In genomic region chr9:127735530-127736176, GRCh38 we compare ENCODE assay signal across 8 cellular contexts. TPM values are rescaled to one million over a fixed set of nuclear protein-coding genes. Genes with fewer than 3 reads are reported as not detected.
DNase-seq lines count a peak whose midpoint lies in the region; ATAC-seq and TF ChIP-seq lines count a peak whose summit lies in the region.

No MANE protein-coding gene starts in this region.

- TF ChIP-seq CTCF in neural progenitor cell (IDR thresholded peaks at IDR 0.05) = no peak

- H3K4me1 Mint-ChIP-seq in neural progenitor cell = peaks cover 28% of the 10 kb centered on the region

- H3K9me3 ChIP-seq in adipocyte (ENCODE audit: control insufficient read depth, low read length) (no peaks in the 10 kb centered on the region), neural progenitor cell (ENCODE audit: low read depth) (no peaks in the 10 kb centered on the region)

- ATAC-seq in GM18502 (IDR thresholded peaks at IDR 0.05; ENCODE audit: poor library complexity, unreplicated experiment) = peak; percentile 1
- peak; percentile 2 for ATAC-seq in HG02623 (IDR thresholded peaks at IDR 0.05; ENCODE audit: unreplicated experiment)
- ATAC-seq in HG03520 (IDR thresholded peaks at IDR 0.05; ENCODE audit: unreplicated experiment) = no peak

- no peaks in the 10 kb centered on the region for H4K20me1 ChIP-seq in neural progenitor cell (ENCODE audit: low read depth)

- H3K4me3 Mint-ChIP-seq in neural progenitor cell = peak overlapping the region; percentile 96

- H3K9me3 Mint-ChIP-seq in neural progenitor cell = no peaks in the 10 kb centered on the region

- H3K36me3 Mint-ChIP-seq in neural progenitor cell = no peaks in the 10 kb centered on the region

- H3K4me3 ChIP-seq in adipocyte (ENCODE audit: low read length) (no peak overlapping the region), neural progenitor cell (peak overlapping the region; percentile 11)

- H3K4me2 ChIP-seq in neural progenitor cell = peak overlapping the region; percentile 53

- peaks cover 3% of the 10 kb centered on the region for H3K27me3 Mint-ChIP-seq in neural progenitor cell (ENCODE audit: insufficient read depth, low read depth)

- H2AFZ ChIP-seq in neural progenitor cell (replicated peaks) = peak overlapping the region; percentile 45

- H3K27ac ChIP-seq in neural progenitor cell = no peak overlapping the region

- H3K79me2 ChIP-seq in neural progenitor cell (ENCODE audit: low read depth) = no peaks in the 10 kb centered on the region

- H3K36me3 ChIP-seq in adipocyte (ENCODE audit: control insufficient read depth, insufficient read depth, low read length, severe bottlenecking) = peaks cover 6% of the 10 kb centered on the region
- no peaks in the 10 kb centered on the region for H3K36me3 ChIP-seq in neural progenitor cell

- no peak overlapping the region for H3K9ac ChIP-seq in adipocyte (ENCODE audit: low read length)
- H3K9ac ChIP-seq in neural progenitor cell = no peak overlapping the region

- no peaks in the 10 kb centered on the region for H3K27me3 ChIP-seq in adipocyte (replicated peaks; ENCODE audit: control insufficient read depth, insufficient read depth, low read length)
- H3K27me3 ChIP-seq in neural progenitor cell = peaks cover 8% of the 10 kb centered on the region

- peak overlapping the region; percentile 57 for H3K27ac Mint-ChIP-seq in neural progenitor cell

- DNase-seq in adipocyte (ENCODE audit: low read depth) (peak; percentile 9), neural progenitor cell (ENCODE audit: low spot score) (peak; percentile 57), pons (ENCODE audit: low spot score) (no peak)
- no peak for DNase-seq in NK-92 treated with Interleukin-12 subunit alpha and Interleukin-12 subunit beta, amount 100 ng/mL, for 24 hours (lab: John Stamatoyannopoulos, UW)
- DNase-seq in stimulated activated CD4-positive, alpha-beta T cell treated with anti-CD3 and anti-CD28 coated beads, Interleukin-4, amount 100 ng/mL, for 4 hours = no peak

- H3K4me1 ChIP-seq in adipocyte (ENCODE audit: control insufficient read depth, insufficient read depth, low read length) = peaks cover 22% of the 10 kb centered on the region
- H3K4me1 ChIP-seq in neural progenitor cell = peaks cover 13% of the 10 kb centered on the region

- peaks cover 10% of the 10 kb centered on the region for H3F3A ChIP-seq in neural progenitor cell (ENCODE audit: low read depth)

RNA-seq across cellular contexts. Expression of gene TOR2A, which starts 0.6 kb away (rescaled TPM):
- 5.5 and 18.3 TPM in 2 replicates for total RNA-seq in neural progenitor cell (ENCODE audit: low replicate concordance)

RNA-seq across cellular contexts. Expression of gene TTC16, which starts 19.8 kb away (rescaled TPM):
- not detected in 2 replicates for total RNA-seq in neural progenitor cell (ENCODE audit: low replicate concordance)

RNA-seq across cellular contexts. Expression of gene PTRH1, which starts 20.2 kb away (rescaled TPM):
- 1.3 and 5.4 TPM in 2 replicates for total RNA-seq in neural progenitor cell (ENCODE audit: low replicate concordance)

RNA-seq across cellular contexts. Expression of gene CFAP157, which starts 28.9 kb away (rescaled TPM):
- total RNA-seq in neural progenitor cell (ENCODE audit: low replicate concordance) = 0.31 TPM in 1 of 2 replicates, not detected in the other

RNA-seq across cellular contexts. Expression of gene SH2D3C, which starts 42.8 kb away (rescaled TPM):
- 1.8 and 1.9 TPM in 2 replicates for total RNA-seq in neural progenitor cell (ENCODE audit: low replicate concordance)

Comparison
In these comparisons a context has a peak if more than half of its experiments do, and no peak if none do; other contexts are left out.
1. DNase-seq: peak in adipocyte (single experiment) and neural progenitor cell (single experiment); none in NK-92 treated with Interleukin-12 subunit alpha and Interleukin-12 subunit beta, amount 100 ng/mL, for 24 hours (single experiment), pons (single experiment) and stimulated activated CD4-positive, alpha-beta T cell treated with anti-CD3 and anti-CD28 coated beads, Interleukin-4, amount 100 ng/mL, for 4 hours (0 of 2).